ENCODE assay signal across 9 cellular contexts in genomic region chr7:5514440-5515035, GRCh38. TPM values are rescaled to one million over a fixed set of nuclear protein-coding genes. Genes with fewer than 3 reads are reported as not detected.
A peak's percentile ranks its signal among the peaks of the same experiment; 100 is the strongest.
DNase-seq lines count a peak whose midpoint lies in the region; ATAC-seq and TF ChIP-seq lines count a peak whose summit lies in the region.
"Had no signal": no experiment of that assay in that cellular context is flagged by ENCODE, and none has a peak within 500 bp of the region (broad histone marks: within the 10 kb centered on the region; RNA-seq: fewer than 3 reads in every experiment).

No MANE protein-coding gene starts in this region.

- H3K27me3 Mint-ChIP-seq in activated T-cell treated with anti-CD3 and anti-CD28 coated beads, Interleukin-2, amount 50 U/mL, for 72 hours (ENCODE audit: low read depth): no peaks in the 10 kb centered on the region

- peak overlapping the region; percentile 93 for H3K27ac Mint-ChIP-seq in activated T-cell treated with anti-CD3 and anti-CD28 coated beads, Interleukin-2, amount 50 U/mL, for 72 hours

- no peak for TF ChIP-seq POLR2A in tibial nerve (IDR thresholded peaks at IDR 0.05)

- H3K36me3 Mint-ChIP-seq in activated T-cell treated with anti-CD3 and anti-CD28 coated beads, Interleukin-2, amount 50 U/mL, for 72 hours (ENCODE audit: insufficient read depth in 2 of 2): peaks cover 0 to 4% of the 10 kb centered on the region in 2 donors

- no peak for ATAC-seq in activated T-cell treated with anti-CD3 and anti-CD28 coated beads, Interleukin-2, amount 50 U/mL, for 72 hours (replicated peaks in 1 of 2)
- ATAC-seq in left lung: peak; percentile 74

- no peaks in the 10 kb centered on the region for H3K9me3 Mint-ChIP-seq in activated T-cell treated with anti-CD3 and anti-CD28 coated beads, Interleukin-2, amount 50 U/mL, for 72 hours

- H3K36me3 ChIP-seq in left lung (no peaks in the 10 kb centered on the region), tibial nerve (no peaks in the 10 kb centered on the region)

- peaks cover 33% of the 10 kb centered on the region for H3K4me1 Mint-ChIP-seq in activated T-cell treated with anti-CD3 and anti-CD28 coated beads, Interleukin-2, amount 50 U/mL, for 72 hours (ENCODE audit: low read depth)

- no peak for DNase-seq in activated T-cell treated with anti-CD3 and anti-CD28 coated beads, Interleukin-2, amount 50 U/mL, for 72 hours
- DNase-seq in activated T-cell treated with anti-CD3 and anti-CD28 coated beads for 4 hours: no peak
- no peak for DNase-seq in astrocyte of the cerebellum (ENCODE audit: low read depth)
- peak; percentile 73 to 80 for DNase-seq in left lung
- no peak for DNase-seq in tibial nerve (ENCODE audit: low spot score in 2 of 2)
- no peak for DNase-seq in MV-4-11 (lab: John Stamatoyannopoulos, UW)
- DNase-seq in NCI-H2107 (lab: John Stamatoyannopoulos, UW): no peak
- DNase-seq in NCI-H2227 treated with DMSO at 0.1 percent for 48 hours (lab: John Stamatoyannopoulos, UW): no peak

- H3K27me3 ChIP-seq in left lung (no peaks in the 10 kb centered on the region), tibial nerve (no peaks in the 10 kb centered on the region)

- in situ Hi-C loops in astrocyte of the cerebellum (cut with HindIII; ENCODE audit: low sequenced_read_pairs): no loop called here

- peaks cover 9 to 23% of the 10 kb centered on the region in 2 donors for H3K4me1 ChIP-seq in left lung
- H3K4me1 ChIP-seq in tibial nerve: peaks cover 0 to 21% (median 11%) of the 10 kb centered on the region in 4 donors

- TF ChIP-seq CTCF in astrocyte of the cerebellum (IDR thresholded peaks at IDR 0.05; ENCODE audit: low read depth, low read length, missing control alignments): no peak
- TF ChIP-seq CTCF in left lung (IDR thresholded peaks at IDR 0.05): no peak
- no peak for TF ChIP-seq CTCF in tibial nerve (IDR thresholded peaks at IDR 0.05)

- no peak for TF ChIP-seq EP300 in tibial nerve (IDR thresholded peaks at IDR 0.05)

- peak overlapping the region; percentile 96 to 100 for H3K4me3 Mint-ChIP-seq in activated T-cell treated with anti-CD3 and anti-CD28 coated beads, Interleukin-2, amount 50 U/mL, for 72 hours

- H3K4me3 ChIP-seq in astrocyte of the cerebellum (ENCODE audit: low read depth, low read length) (peak overlapping the region; percentile 96), left lung (peak overlapping the region; percentile 76 to 85), tibial nerve (peak overlapping the region; percentile 82 to 97 (median 87))

- H3K9me3 ChIP-seq in left lung (no peaks in the 10 kb centered on the region), tibial nerve (no peaks in the 10 kb centered on the region)
- H3K9me3 ChIP-seq: mucosa of descending colon had no signal

- 80 to 82% methylated on average over 15 of the region's 15 CpGs for WGBS in tibial nerve, 2 donors

- intact Hi-C loops in left lung (cut with DNase I): no loop called here

- peak overlapping the region; percentile 90 to 99 for H3K27ac ChIP-seq in left lung
- peak overlapping the region; percentile 92 to 99 (median 96) for H3K27ac ChIP-seq in tibial nerve

RNA-seq across cellular contexts. Expression of gene FBXL18, which starts 0.9 kb away (rescaled TPM):
- 10 to 100 TPM in 1 of 2 donors, 1 to 10 TPM in 1; 10.0 to 12.3 TPM for total RNA-seq in activated T-cell treated with anti-CD3 and anti-CD28 coated beads, Interleukin-2, amount 50 U/mL, for 72 hours
- 10 to 100 TPM; 11.8 to 12.1 TPM for total RNA-seq in left lung
- 10 to 100 TPM in 1 of 4 donors, 1 to 10 TPM in 3; 7.0 to 10.5 (median 8.2) TPM for total RNA-seq in tibial nerve

RNA-seq across cellular contexts. Expression of gene ACTB, which starts 15.9 kb away (rescaled TPM):
- total RNA-seq in activated T-cell treated with anti-CD3 and anti-CD28 coated beads, Interleukin-2, amount 50 U/mL, for 72 hours: 1,000 to 10,000 TPM; 4,284 to 5,173 TPM
- 1,000 to 10,000 TPM; 5,052 to 7,325 TPM for total RNA-seq in left lung
- 1,000 to 10,000 TPM; 2,341 to 3,557 (median 2,894) TPM for total RNA-seq in tibial nerve

Comparison
In these comparisons a context has a peak if more than half of its experiments do, and no peak if none do; other contexts are left out.
1. DNase-seq: peak in left lung (2 of 2); none in activated T-cell treated with anti-CD3 and anti-CD28 coated beads, Interleukin-2, amount 50 U/mL, for 72 hours (0 of 2), activated T-cell treated with anti-CD3 and anti-CD28 coated beads for 4 hours (single experiment), astrocyte of the cerebellum (single experiment), tibial nerve (0 of 2), MV-4-11 (single experiment), NCI-H2107 (single experiment) and NCI-H2227 treated with DMSO at 0.1 percent for 48 hours (single experiment).
2. Peak in every context shown above with its lines, with median percentiles within 50 percentile points of each other: H3K4me3 ChIP-seq.